In genomic region chr15:94670436-94671034, GRCh38 we compare ENCODE assay signal across 1 cellular context.
TF ChIP-seq lines count a peak whose summit lies in the region.

No MANE protein-coding gene starts in this region.

TF ChIP-seq in GM23338, 12 proteins besides CTCF, POLR2A, EP300 and RAD21 (continued from another document):
- no peak for TF ChIP-seq EZH2phosphoT487 (IDR thresholded peaks at IDR 0.05; ENCODE audit: unreplicated experiment)
- no peak for TF ChIP-seq CREB1 (CRISPR knock-in tag; IDR thresholded peaks at IDR 0.05; ENCODE audit: low read depth)
